Comparison of ENCODE assay signal across 17 cellular contexts in the genomic region with DNA sequence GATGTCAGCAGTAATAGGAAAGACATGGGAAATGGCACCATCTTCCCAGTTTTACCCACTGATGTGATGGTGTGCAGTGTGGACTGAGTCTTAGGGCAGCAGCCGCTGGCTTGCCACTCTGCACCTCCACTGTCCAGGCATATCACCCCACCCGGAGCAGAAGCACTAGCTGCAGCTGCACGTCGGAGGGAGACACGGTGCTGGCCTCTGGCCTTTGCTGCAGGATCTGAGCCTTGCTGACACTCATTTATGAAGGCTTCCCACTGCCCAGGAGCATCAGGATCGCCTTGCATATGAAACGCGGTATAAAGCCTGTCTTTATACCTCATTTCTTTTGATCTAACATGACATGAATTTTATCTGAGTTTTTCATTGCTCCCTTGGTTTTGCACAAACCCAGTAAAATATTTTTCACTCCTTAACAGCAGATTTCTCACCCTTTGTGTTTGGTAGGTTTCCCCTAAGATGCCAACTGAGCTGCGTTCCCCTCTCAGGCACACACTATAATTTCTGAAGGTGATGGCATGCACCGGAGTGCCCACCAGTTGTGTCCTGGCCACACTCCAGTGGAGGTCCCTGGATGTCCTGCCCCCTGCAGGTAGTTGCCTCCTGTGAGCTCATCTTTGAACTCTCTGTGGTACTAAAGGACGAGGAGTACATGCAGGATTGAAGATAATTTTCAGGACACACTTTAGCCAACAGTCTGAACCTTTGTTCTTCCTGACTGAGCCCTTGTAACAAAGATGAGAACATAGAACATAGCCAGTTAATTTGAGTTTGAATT. TPM values are rescaled to one million over a fixed set of nuclear protein-coding genes. Genes with fewer than 3 reads are reported as not detected.
A peak's percentile ranks its signal among the peaks of the same experiment; 100 is the strongest.
DNase-seq lines count a peak whose midpoint lies in the region; ATAC-seq and TF ChIP-seq lines count a peak whose summit lies in the region.
"Had no signal": no experiment of that assay in that cellular context is flagged by ENCODE, and none has a peak within 500 bp of the region (broad histone marks: within the 10 kb centered on the region; RNA-seq: fewer than 3 reads in every experiment).

No MANE protein-coding gene starts in this region.

- H3K4me1 Mint-ChIP-seq in brain: peaks cover 27% of the 10 kb centered on the region
- H3K4me1 Mint-ChIP-seq: mesothelial cell of epicardium had no signal

- no peak overlapping the region for H4K8ac ChIP-seq in mesendoderm (ENCODE audit: low read depth, low read length)

- H3K79me1 ChIP-seq in mesendoderm (ENCODE audit: low read length): no peaks in the 10 kb centered on the region

- H3K36me3 Mint-ChIP-seq in brain: no peaks in the 10 kb centered on the region
- H3K36me3 Mint-ChIP-seq: mesothelial cell of epicardium had no signal

- H3K56ac ChIP-seq in mesendoderm (ENCODE audit: low read length): no peak overlapping the region

- peak overlapping the region in 3 of 5 experiments; percentile 5 to 46 (median 26) for H3K4me3 Mint-ChIP-seq in brain
- H3K4me3 Mint-ChIP-seq: CD4-positive, alpha-beta T cell; mesothelial cell of epicardium had no signal

- H3K27ac Mint-ChIP-seq in brain: no peak overlapping the region
- H3K27ac Mint-ChIP-seq: CD4-positive, alpha-beta T cell; mesothelial cell of epicardium had no signal

- ATAC-seq in HG03097 (IDR thresholded peaks at IDR 0.05; ENCODE audit: low FRiP score, unreplicated experiment) (no peak), GM18909 (IDR thresholded peaks at IDR 0.05; ENCODE audit: poor library complexity, unreplicated experiment) (no peak)
- ATAC-seq: sciatic nerve had no signal

- H2BK15ac ChIP-seq in mesendoderm (replicated peaks; ENCODE audit: low read depth): no peak overlapping the region

- H3K27me3 Mint-ChIP-seq in brain: no peaks in the 10 kb centered on the region

- no peak overlapping the region for H2BK120ac ChIP-seq in mesendoderm (ENCODE audit: low read depth, low read length)

- CTCF ChIA-PET in A673 (lab: Charles Lee): no interaction called here

- no peak overlapping the region for H4K5ac ChIP-seq in mesendoderm (ENCODE audit: low read length)

- H3K27ac ChIP-seq in mesendoderm (ENCODE audit: low read depth, low read length): no peak overlapping the region
- no peak overlapping the region for H3K27ac ChIP-seq in A673 (ENCODE audit: low read depth, low read length, poor library complexity, severe bottlenecking)
- H3K27ac ChIP-seq: neutrophil had no signal

- intact Hi-C loops in A673 (cut with micrococcal nuclease; ENCODE audit: unreplicated experiment): no loop called here

- H3K4ac ChIP-seq in mesendoderm (ENCODE audit: low read depth, low read length): no peak overlapping the region

- H3K4me3 ChIP-seq in Loucy (ENCODE audit: low read length, poor library complexity, severe bottlenecking) (no peak overlapping the region), mesendoderm (ENCODE audit: low read length) (no peak overlapping the region), A673 (ENCODE audit: low read depth, low read length, poor library complexity, severe bottlenecking) (no peak overlapping the region)

- no peak overlapping the region for H3K9ac ChIP-seq in Loucy (ENCODE audit: low read depth, low read length, poor library complexity, severe bottlenecking)
- H3K9ac ChIP-seq in mesendoderm (ENCODE audit: low read length): no peak overlapping the region

- H3K27me3 ChIP-seq in Loucy (ENCODE audit: insufficient read depth, low read length, poor library complexity, severe bottlenecking) (no peaks in the 10 kb centered on the region), mesendoderm (ENCODE audit: insufficient read depth, low read length, poor library complexity) (no peaks in the 10 kb centered on the region), A673 (replicated peaks; ENCODE audit: insufficient read depth, low read depth, low read length, poor library complexity) (peaks cover 41% of the 10 kb centered on the region)

- no peak overlapping the region for H2BK5ac ChIP-seq in mesendoderm (ENCODE audit: low read length)

- H3K18ac ChIP-seq in mesendoderm (ENCODE audit: low read length): no peak overlapping the region

- H3K4me1 ChIP-seq in Loucy (ENCODE audit: insufficient read depth, low read length, poor library complexity, severe bottlenecking) (peaks cover 3% of the 10 kb centered on the region), mesendoderm (ENCODE audit: control insufficient read depth, low read depth, low read length) (no peaks in the 10 kb centered on the region), A673 (ENCODE audit: insufficient read depth, low read length, poor library complexity, severe bottlenecking) (no peaks in the 10 kb centered on the region)

- no peak overlapping the region for H3K23ac ChIP-seq in mesendoderm (ENCODE audit: low read length)

- H2AK5ac ChIP-seq in mesendoderm (ENCODE audit: low read length): no peak overlapping the region

- H3K9me3 ChIP-seq in Loucy (ENCODE audit: insufficient read depth, low read depth, low read length): no peaks in the 10 kb centered on the region
- no peaks in the 10 kb centered on the region for H3K9me3 ChIP-seq in A673 (ENCODE audit: low read depth, low read length, poor library complexity, severe bottlenecking)
- H3K9me3 ChIP-seq: neutrophil had no signal

- H3K4me2 ChIP-seq in Loucy (ENCODE audit: low read depth, low read length, poor library complexity, severe bottlenecking) (no peak overlapping the region), mesendoderm (ENCODE audit: low read length) (no peak overlapping the region)

- WGBS in mesendoderm (ENCODE audit: extremely low coverage, insufficient coverage, low lambda C conversion rate): no CpG with 5 or more reads among the region's 11 CpGs

- peak; percentile 53 for TF ChIP-seq CTCF in Loucy (conservative IDR thresholded peaks at IDR 0.05; ENCODE audit: low read length)
- TF ChIP-seq CTCF in brain (conservative IDR thresholded peaks at IDR 0.05): peak in 1 of 2 experiments; percentile 17
- no peak for TF ChIP-seq CTCF in A673 (conservative IDR thresholded peaks at IDR 0.05; ENCODE audit: low read depth, low read length)

- BruUV-seq in A673 (replicated peaks; lab: Mats Ljungman, UMichigan): no TSS peak

- H3K79me2 ChIP-seq in Loucy (ENCODE audit: insufficient read depth, low read length) (no peaks in the 10 kb centered on the region), mesendoderm (ENCODE audit: control insufficient read depth, insufficient read depth, low read length) (no peaks in the 10 kb centered on the region)

- DNase-seq in NCI-H748 (lab: John Stamatoyannopoulos, UW; ENCODE audit: unreplicated experiment): peak; percentile 16
- DNase-seq in NCI-H748 treated with DMSO at 0.1 percent for 48 hours (lab: John Stamatoyannopoulos, UW): no peak
- peak; percentile 53 for DNase-seq in mesendoderm
- no peak for DNase-seq in A673 (ENCODE audit: low spot score)
- DNase-seq: activated CD8-positive, alpha-beta memory T cell treated with anti-CD3 and anti-CD28 coated beads, Interleukin-2, amount 50 U/mL, for 48 hours; activated naive CD4-positive, alpha-beta T cell; CD4-positive, alpha-beta T cell; EL; stimulated activated CD4-positive, alpha-beta T cell treated with anti-CD3 and anti-CD28 coated beads, Interleukin-1b, Interleukin-23, amount 100 ng/mL, for 48 hours; T-helper 2 cell had no signal

- H3K36me3 ChIP-seq in Loucy (ENCODE audit: insufficient read depth, low read length) (no peaks in the 10 kb centered on the region), mesendoderm (ENCODE audit: control insufficient read depth, insufficient read depth, low read length) (no peaks in the 10 kb centered on the region), A673 (ENCODE audit: insufficient read depth, low read length, poor library complexity, severe bottlenecking) (no peaks in the 10 kb centered on the region)
- H3K36me3 ChIP-seq: neutrophil had no signal

- POLR2A ChIA-PET in A673 (lab: Charles Lee; ENCODE audit: low non-redundant PET): no interaction called here

- H4K20me1 ChIP-seq in Loucy (ENCODE audit: insufficient read depth, low read length, poor library complexity, severe bottlenecking): no peaks in the 10 kb centered on the region

- H3K9me3 Mint-ChIP-seq in brain: peaks cover 0 to 5% (median 0%) of the 10 kb centered on the region in 5 experiments
- H3K9me3 Mint-ChIP-seq: CD4-positive, alpha-beta T cell; mesothelial cell of epicardium had no signal

- H2AFZ ChIP-seq in Loucy (ENCODE audit: low read length): no peak overlapping the region

- H3F3A ChIP-seq in Loucy (ENCODE audit: low read depth): no peaks in the 10 kb centered on the region

- H3K9me2 ChIP-seq in Loucy (replicated peaks; ENCODE audit: low read depth, low read length): no peaks in the 10 kb centered on the region

RNA-seq across cellular contexts. Expression of a gene that starts 8.9 kb away (rescaled TPM):
- 18.4 TPM for polyA plus RNA-seq in brain (ENCODE audit: insufficient read depth, low read depth, low replicate concordance)
- 16.7 TPM for polyA plus RNA-seq in mesendoderm (2013, experiment 1 of 2)
- polyA plus RNA-seq in mesendoderm (2013, experiment 2 of 2): 17.5 TPM
- total RNA-seq in A673 (2021): 22.4 and 28.2 TPM in 2 replicates

RNA-seq across cellular contexts. Expression of a gene that starts 45.0 kb away (rescaled TPM):
- not detected for polyA plus RNA-seq in brain (ENCODE audit: insufficient read depth, low read depth, low replicate concordance)
- polyA plus RNA-seq in mesendoderm (2013, experiment 1 of 2): 0.69 TPM
- polyA plus RNA-seq in mesendoderm (2013, experiment 2 of 2): 0.60 TPM
- 0.88 and 0.92 TPM in 2 replicates for total RNA-seq in A673 (2021)

Comparison
In these comparisons a context has a peak if more than half of its experiments do, and no peak if none do; other contexts are left out.
1. DNase-seq: peak in NCI-H748 (single experiment) and mesendoderm (single experiment); none in NCI-H748 treated with DMSO at 0.1 percent for 48 hours (single experiment) and A673 (single experiment).